In the genomic region with DNA sequence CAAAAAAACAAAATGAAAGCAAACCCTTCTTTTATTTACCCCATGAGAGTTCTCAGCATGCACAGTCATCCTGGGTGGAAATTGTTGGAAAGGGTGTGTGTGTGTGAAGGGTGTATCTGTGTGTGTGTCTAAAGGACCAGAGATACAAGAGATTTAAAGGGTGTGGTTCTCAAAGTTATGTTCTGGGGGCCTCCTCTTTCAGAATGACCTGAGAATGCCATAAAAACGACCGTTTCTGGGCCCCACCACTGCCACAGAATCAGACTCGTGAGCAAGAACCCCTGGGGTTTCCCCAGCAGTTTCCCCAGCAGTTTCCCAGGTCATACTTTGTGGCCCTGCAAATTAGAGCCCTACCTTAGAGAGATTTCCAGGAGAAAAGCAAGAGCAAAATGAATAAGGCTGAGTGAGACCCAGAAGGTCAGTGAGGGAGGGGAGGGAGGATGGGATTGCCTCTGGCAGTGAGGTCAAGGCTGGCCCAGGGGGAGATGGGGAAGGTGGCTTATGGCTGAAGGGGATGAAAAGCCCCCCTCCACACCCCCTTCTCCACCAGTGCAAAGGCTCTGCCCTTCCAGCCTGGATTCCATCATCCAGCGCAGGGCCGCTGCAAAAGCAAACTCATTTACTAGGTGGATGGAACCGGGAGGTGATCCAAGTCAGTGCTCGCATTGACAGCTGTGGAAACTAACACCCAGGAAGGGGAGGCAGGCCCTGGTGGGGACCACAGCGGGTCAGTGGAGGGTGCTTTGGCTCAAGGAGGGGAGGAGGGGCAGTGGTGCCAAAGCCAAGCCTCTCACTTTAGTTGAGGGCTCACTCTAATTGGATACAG, we compare ENCODE assay signal across 10 cellular contexts. TPM values are rescaled to one million over a fixed set of nuclear protein-coding genes. Genes with fewer than 3 reads are reported as not detected.
DNase-seq lines count a peak whose midpoint lies in the region; ATAC-seq and TF ChIP-seq lines count a peak whose summit lies in the region.
"Had no signal": no experiment of that assay in that cellular context is flagged by ENCODE, and none has a peak within 500 bp of the region (broad histone marks: within the 10 kb centered on the region; RNA-seq: fewer than 3 reads in every experiment).

No MANE protein-coding gene starts in this region.

- peak; percentile 70 for ATAC-seq in HG03432 (IDR thresholded peaks at IDR 0.05; ENCODE audit: unreplicated experiment)
- no peak for ATAC-seq in CD4-positive, alpha-beta T cell (ENCODE audit: poor library complexity)

- POLR2A ChIA-PET in MCF 10A (lab: Yijun Ruan, JAX), result interaction anchor here (0.7 kb wide), 1 partner anchor 9 kb away, joined by 4 read pairs; no protein-coding TSS in a partner anchor
- POLR2A ChIA-PET in CD4-positive, alpha-beta T cell (lab: Charles Lee), result interaction anchor here (1.3 kb wide), 1 partner anchor 10 kb away, joined by 3 read pairs; the partner anchor contains the start of gene PYROXD2

- no peaks in the 10 kb centered on the region for H3K36me3 ChIP-seq in mammary epithelial cell (ENCODE audit: insufficient read depth, low read length)
- H3K36me3 ChIP-seq in colonic mucosa, result no peaks in the 10 kb centered on the region
- H3K36me3 ChIP-seq in suprapubic skin, result peaks cover 2% of the 10 kb centered on the region

- H3K4me1 ChIP-seq in mammary epithelial cell (ENCODE audit: insufficient read depth, low read length) (peaks cover 12% of the 10 kb centered on the region), colonic mucosa (peaks cover 8% of the 10 kb centered on the region), suprapubic skin (peaks cover 10% of the 10 kb centered on the region)

- H3K4me3 Mint-ChIP-seq in MCF 10A (ENCODE audit: unreplicated experiment), result no peak overlapping the region
- no peak overlapping the region for H3K4me3 Mint-ChIP-seq in CD4-positive, alpha-beta T cell
- H3K4me3 Mint-ChIP-seq: dendritic cell treated with granulocyte-macrophage colony-stimulating factor and Interleukin-4, amounts not matched to agents 40 ng/mL and 50 ng/mL, for 4 days had no signal

- H3K79me2 ChIP-seq in mammary epithelial cell (ENCODE audit: insufficient read depth, low read length), result no peaks in the 10 kb centered on the region

- no peaks in the 10 kb centered on the region for H3K9me3 ChIP-seq in mammary epithelial cell (replicated peaks; ENCODE audit: insufficient read depth, low read length)
- H3K9me3 ChIP-seq in colonic mucosa, result no peaks in the 10 kb centered on the region
- no peaks in the 10 kb centered on the region for H3K9me3 ChIP-seq in suprapubic skin
- no peaks in the 10 kb centered on the region for H3K9me3 ChIP-seq in CD4-positive, alpha-beta T cell (ENCODE audit: control insufficient read depth, low read length)

- dilution Hi-C loops in mammary epithelial cell (cut with HindIII; ENCODE audit: low sequenced_read_pairs), result loop anchor here (5.0 kb wide), 2 partner anchors 42 to 48 kb away; no protein-coding TSS in a partner anchor

- CTCF ChIA-PET in mammary epithelial cell (lab: Charles Lee; ENCODE audit: low non-redundant PET), result interaction anchor here (0.7 kb wide), 1 partner anchor 342 kb away, joined by 5 read pairs; no protein-coding TSS in a partner anchor
- CTCF ChIA-PET in MCF 10A (lab: Yijun Ruan, JAX), result interaction anchor here (0.5 to 0.7 kb wide), 2 partner anchors 30 to 150 kb away, joined by 3 read pairs; no protein-coding TSS in a partner anchor
- CTCF ChIA-PET in CD4-positive, alpha-beta T cell (lab: Charles Lee), result no interaction called here

- no peaks in the 10 kb centered on the region for H3K27me3 Mint-ChIP-seq in MCF 10A (ENCODE audit: insufficient read depth, unreplicated experiment)
- no peaks in the 10 kb centered on the region for H3K27me3 Mint-ChIP-seq in CD4-positive, alpha-beta T cell
- H3K27me3 Mint-ChIP-seq: dendritic cell treated with granulocyte-macrophage colony-stimulating factor and Interleukin-4, amounts not matched to agents 40 ng/mL and 50 ng/mL, for 4 days had no signal

- H3K27ac ChIP-seq in mammary epithelial cell (ENCODE audit: insufficient read depth, low read depth, low read length), result peak overlapping the region; percentile 22
- H3K27ac ChIP-seq in colonic mucosa, result peak overlapping the region; percentile 11
- H3K27ac ChIP-seq in suprapubic skin, result peak overlapping the region; percentile 18
- no peak overlapping the region for H3K27ac ChIP-seq in CD4-positive, alpha-beta T cell (ENCODE audit: low read depth, low read length)

- H3K9ac ChIP-seq in mammary epithelial cell (ENCODE audit: insufficient read depth, low read length) (peak overlapping the region; percentile 25), colonic mucosa (ENCODE audit: low read depth in 2 of 2, low read length in 2 of 2) (no peak overlapping the region)

- TF ChIP-seq EP300 in suprapubic skin (IDR thresholded peaks at IDR 0.05), result no peak

- TF ChIP-seq CTCF in mammary epithelial cell (conservative IDR thresholded peaks at IDR 0.05 in 1 of 2, IDR thresholded peaks at IDR 0.05 in 1 of 2; ENCODE audit: extremely low read depth in 1 of 2, insufficient read depth in 1 of 2, low read depth in 1 of 2, low read length in 2 of 2) (no peak), MCF 10A (IDR thresholded peaks at IDR 0.05; ENCODE audit: unreplicated experiment) (no peak), colonic mucosa (IDR thresholded peaks at IDR 0.05) (no peak), suprapubic skin (IDR thresholded peaks at IDR 0.05) (no peak)
- TF ChIP-seq CTCF in CD4-positive, alpha-beta T cell (IDR thresholded peaks at IDR 0.05), result no peak

- BruUV-seq in mammary epithelial cell (replicated peaks; lab: Mats Ljungman, UMichigan) (no TSS peak), MCF 10A (replicated peaks; lab: Mats Ljungman, UMichigan) (no TSS peak)

- DNase-seq in mammary epithelial cell (peak; percentile 60), MCF 10A (ENCODE audit: unreplicated experiment) (no peak), colonic mucosa (no peak), suprapubic skin (ENCODE audit: low spot score in 2 of 2) (no peak), ACHN (no peak)
- no peak for DNase-seq in CD4-positive, alpha-beta T cell
- DNase-seq in stimulated activated CD4-positive, alpha-beta T cell treated with anti-CD3 and anti-CD28 coated beads, Interleukin-2, amount 100 ng/mL, for 48 hours, result no peak
- DNase-seq: NCI-H1436 treated with DMSO at 0.1 percent for 48 hours had no signal

- no peak for TF ChIP-seq POLR2A in suprapubic skin (IDR thresholded peaks at IDR 0.05)

- no peaks in the 10 kb centered on the region for H3K36me3 Mint-ChIP-seq in MCF 10A (ENCODE audit: insufficient read depth, unreplicated experiment)
- H3K36me3 Mint-ChIP-seq in CD4-positive, alpha-beta T cell (ENCODE audit: low read depth), result peaks cover 19% of the 10 kb centered on the region

- no peaks in the 10 kb centered on the region for H3K9me3 Mint-ChIP-seq in MCF 10A (ENCODE audit: unreplicated experiment)
- no peaks in the 10 kb centered on the region for H3K9me3 Mint-ChIP-seq in CD4-positive, alpha-beta T cell
- H3K9me3 Mint-ChIP-seq: dendritic cell treated with granulocyte-macrophage colony-stimulating factor and Interleukin-4, amounts not matched to agents 40 ng/mL and 50 ng/mL, for 4 days had no signal

- 78% methylated on average over 8 of the region's 8 CpGs for WGBS in mammary epithelial cell (ENCODE audit: low coverage, missing lambda C conversion rate)
- 48% methylated on average over 8 of the region's 8 CpGs for WGBS in suprapubic skin

- no peak overlapping the region for H3K27ac Mint-ChIP-seq in MCF 10A (ENCODE audit: low read depth, unreplicated experiment)
- H3K27ac Mint-ChIP-seq in CD4-positive, alpha-beta T cell, result no peak overlapping the region
- H3K27ac Mint-ChIP-seq: dendritic cell treated with granulocyte-macrophage colony-stimulating factor and Interleukin-4, amounts not matched to agents 40 ng/mL and 50 ng/mL, for 4 days had no signal

- H3K4me3 ChIP-seq in mammary epithelial cell (replicated peaks in 1 of 3; ENCODE audit: insufficient read depth in 1 of 3, low read depth in 2 of 3, low read length in 3 of 3) (no peak overlapping the region), colonic mucosa (no peak overlapping the region), suprapubic skin (no peak overlapping the region)

- peaks cover 17% of the 10 kb centered on the region for H3K4me1 Mint-ChIP-seq in MCF 10A (ENCODE audit: insufficient read depth, unreplicated experiment)
- no peaks in the 10 kb centered on the region for H3K4me1 Mint-ChIP-seq in CD4-positive, alpha-beta T cell (ENCODE audit: low read depth)

- no peaks in the 10 kb centered on the region for H3K27me3 ChIP-seq in mammary epithelial cell (ENCODE audit: insufficient read depth, low read length)
- H3K27me3 ChIP-seq in colonic mucosa, result no peaks in the 10 kb centered on the region
- H3K27me3 ChIP-seq in suprapubic skin, result no peaks in the 10 kb centered on the region
- no peaks in the 10 kb centered on the region for H3K27me3 ChIP-seq in CD4-positive, alpha-beta T cell (ENCODE audit: control insufficient read depth, insufficient read depth, low read length)

- intact Hi-C loops in mammary epithelial cell (cut with micrococcal nuclease), result no loop called here
- intact Hi-C loops in MCF 10A (cut with micrococcal nuclease), result no loop called here
- intact Hi-C loops in colonic mucosa (cut with DNase I), result no loop called here
- intact Hi-C loops in CD4-positive, alpha-beta T cell (cut with DNase I, micrococcal nuclease), result no loop called here

- H3K4me2 ChIP-seq in mammary epithelial cell (ENCODE audit: insufficient read depth, low read depth, low read length), result peak overlapping the region; percentile 38

- in situ Hi-C loops in mammary epithelial cell (cut with MboI; ENCODE audit: low sequenced_read_pairs in 2 of 2) (no loop called here), ACHN (cut with HindIII; ENCODE audit: low pct_ligation_motif_present, low pct_unique_long_range_greater_than_20kb, low sequenced_read_pairs) (no loop called here)

- no peak overlapping the region for H2AFZ ChIP-seq in mammary epithelial cell (ENCODE audit: low read depth, low read length)

- no peaks in the 10 kb centered on the region for H4K20me1 ChIP-seq in mammary epithelial cell (ENCODE audit: insufficient read depth, low read length)

RNA-seq across cellular contexts. Expression of gene PYROXD2, which starts 10.2 kb away (rescaled TPM):
- total RNA-seq in mammary epithelial cell (10 to 100 TPM in 1 of 2 donors, 1 to 10 TPM in 1; 8.3 to 10.2 TPM), MCF 10A (2022) (4.0 and 7.9 TPM in 2 replicates), colonic mucosa (1 to 10 TPM; 5.9 to 9.4 TPM), suprapubic skin (10 to 100 TPM in 1 of 4 donors, 1 to 10 TPM in 3; 4.3 to 20.3 (median 5.2) TPM)
- polyA plus RNA-seq in mammary epithelial cell, result 11.0 TPM
- polyA minus RNA-seq in mammary epithelial cell, result 1.4 TPM
- 1 to 10 TPM; 8.5 to 9.8 TPM for total RNA-seq in CD4-positive, alpha-beta T cell

RNA-seq across cellular contexts. Expression of gene HPS1, which starts 42.0 kb away (rescaled TPM):
- total RNA-seq in mammary epithelial cell, result 10 to 100 TPM; 37.3 to 54.6 TPM
- 44.5 TPM for polyA plus RNA-seq in mammary epithelial cell
- 51.3 TPM for polyA minus RNA-seq in mammary epithelial cell
- total RNA-seq in MCF 10A (2022), result 40.5 and 41.8 TPM in 2 replicates
- total RNA-seq in colonic mucosa, result 10 to 100 TPM; 69.5 to 72.2 TPM
- total RNA-seq in suprapubic skin, result 10 to 100 TPM; 46.5 to 83.5 (median 67.5) TPM
- 10 to 100 TPM; 49.8 to 50.5 TPM for total RNA-seq in CD4-positive, alpha-beta T cell
